ENCODE assay signal across 13 cellular contexts in genomic region chr3:136730595-136731273, GRCh38. TPM values are rescaled to one million over a fixed set of nuclear protein-coding genes. Genes with fewer than 3 reads are reported as not detected.
A peak's percentile ranks its signal among the peaks of the same experiment; 100 is the strongest.
DNase-seq lines count a peak whose midpoint lies in the region; ATAC-seq and TF ChIP-seq lines count a peak whose summit lies in the region.
"Had no signal": no experiment of that assay in that cellular context is flagged by ENCODE, and none has a peak within 500 bp of the region (broad histone marks: within the 10 kb centered on the region; RNA-seq: fewer than 3 reads in every experiment).

No MANE protein-coding gene starts in this region.

- no peak for TF ChIP-seq CTCF in WTC11 (IDR thresholded peaks at IDR 0.05)
- no peak for TF ChIP-seq CTCF in lower leg skin (IDR thresholded peaks at IDR 0.05)
- TF ChIP-seq CTCF in ovary (IDR thresholded peaks at IDR 0.05): no peak

- peak; percentile 21 to 42 for ATAC-seq in activated T-cell treated with anti-CD3 and anti-CD28 coated beads, Interleukin-2, amount 50 U/mL, for 4 hours
- ATAC-seq in HG02642 (IDR thresholded peaks at IDR 0.05; ENCODE audit: poor library complexity, unreplicated experiment): peak; percentile 57
- no peak for ATAC-seq in WTC11
- ATAC-seq in stimulated activated naive CD8-positive, alpha-beta T cell treated with anti-CD3 and anti-CD28 coated beads, Interleukin-15, Interleukin-2, amounts not matched to agents 100 U/mL and 50 U/mL, for 24 hours: peak; percentile 30
- no peak for ATAC-seq in HG02623 (IDR thresholded peaks at IDR 0.05; ENCODE audit: unreplicated experiment)

- peak overlapping the region; percentile 5 for H3K4me3 Mint-ChIP-seq in activated T-cell treated with anti-CD3 and anti-CD28 coated beads, Interleukin-2, amount 50 U/mL, for 4 hours
- no peak overlapping the region for H3K4me3 Mint-ChIP-seq in WTC11
- H3K4me3 Mint-ChIP-seq: HFFc6 had no signal

- no peaks in the 10 kb centered on the region for H3K27me3 ChIP-seq in ovary
- H3K27me3 ChIP-seq: dorsolateral prefrontal cortex, uterus had no signal

- TF ChIP-seq EP300 in ovary (IDR thresholded peaks at IDR 0.05): no peak

- intact Hi-C loops in lower leg skin (cut with DNase I; ENCODE audit: low total_unique reads) (no loop called here), ovary (cut with DNase I) (no loop called here)

- no peaks in the 10 kb centered on the region for H3K9me3 ChIP-seq in ovary
- H3K9me3 ChIP-seq: uterus had no signal

- H3K4me1 ChIP-seq in ovary (ENCODE audit: insufficient read depth): peaks cover 20% of the 10 kb centered on the region

- H3K9me3 Mint-ChIP-seq in activated T-cell treated with anti-CD3 and anti-CD28 coated beads, Interleukin-2, amount 50 U/mL, for 4 hours: no peaks in the 10 kb centered on the region
- no peaks in the 10 kb centered on the region for H3K9me3 Mint-ChIP-seq in WTC11
- H3K9me3 Mint-ChIP-seq: HFFc6 had no signal

- H3K4me1 Mint-ChIP-seq in activated T-cell treated with anti-CD3 and anti-CD28 coated beads, Interleukin-2, amount 50 U/mL, for 4 hours (ENCODE audit: low read depth): peaks cover 78% of the 10 kb centered on the region
- H3K4me1 Mint-ChIP-seq in WTC11: peaks cover 33% of the 10 kb centered on the region

- DNase-seq in activated T-cell treated with anti-CD3 and anti-CD28 coated beads, Interleukin-2, amount 50 U/mL, for 4 hours: no peak
- DNase-seq in activated T-cell treated with anti-CD3 and anti-CD28 coated beads, Interleukin-2, amount 50 U/mL, for 48 hours: no peak
- DNase-seq in WTC11 (ENCODE audit: low spot score) (no peak), lower leg skin (ENCODE audit: low spot score in 2 of 2) (no peak), ovary (no peak)
- no peak for DNase-seq in stimulated activated naive CD8-positive, alpha-beta T cell treated with anti-CD3 and anti-CD28 coated beads, Interleukin-15, Interleukin-2, amounts not matched to agents 100 U/mL and 50 U/mL, for 24 hours
- DNase-seq: dorsolateral prefrontal cortex, HFFc6, Kasumi-1, NCI-H2227 treated with DMSO at 0.1 percent for 48 hours, uterus had no signal

- no peaks in the 10 kb centered on the region for H3K36me3 ChIP-seq in ovary
- H3K36me3 ChIP-seq: uterus had no signal

- CTCF ChIA-PET in WTC11 (lab: Charles Lee): interaction anchor here (0.7 to 1.1 kb wide), 2 partner anchors 21 to 101 kb away, joined by 4 read pairs; partner anchors contain the start of gene STAG1

- POLR2A ChIA-PET in WTC11 (lab: Charles Lee): interaction anchor here (2.0 kb wide), 1 partner anchor 22 kb away, joined by 8 read pairs; the partner anchor contains the start of gene STAG1

- no peaks in the 10 kb centered on the region for H3K27me3 Mint-ChIP-seq in activated T-cell treated with anti-CD3 and anti-CD28 coated beads, Interleukin-2, amount 50 U/mL, for 4 hours (ENCODE audit: low read depth)
- no peaks in the 10 kb centered on the region for H3K27me3 Mint-ChIP-seq in WTC11 (ENCODE audit: low read depth)

- no peak overlapping the region for H3K27ac ChIP-seq in ovary
- H3K27ac ChIP-seq: uterus had no signal

- H3K4me3 ChIP-seq in lower leg skin (ENCODE audit: low read depth, poor library complexity, severe bottlenecking): no peak overlapping the region
- no peak overlapping the region for H3K4me3 ChIP-seq in ovary
- H3K4me3 ChIP-seq: dorsolateral prefrontal cortex, uterus had no signal

- no peaks in the 10 kb centered on the region for H3K36me3 Mint-ChIP-seq in activated T-cell treated with anti-CD3 and anti-CD28 coated beads, Interleukin-2, amount 50 U/mL, for 4 hours (ENCODE audit: insufficient read depth)
- H3K36me3 Mint-ChIP-seq in WTC11: no peaks in the 10 kb centered on the region

- peak overlapping the region; percentile 36 for H3K27ac Mint-ChIP-seq in WTC11
- H3K27ac Mint-ChIP-seq: HFFc6 had no signal

- TF ChIP-seq POLR2A in lower leg skin (IDR thresholded peaks at IDR 0.05): no peak
- no peak for TF ChIP-seq POLR2A in ovary (IDR thresholded peaks at IDR 0.05)

TF ChIP-seq in WTC11, 78 proteins besides CTCF, POLR2A, EP300 and RAD21 (continues in another document):
- TF ChIP-seq KAT7 (CRISPR knock-in tag; IDR thresholded peaks at IDR 0.05; ENCODE audit: borderline replicate concordance): no peak
- no peak for TF ChIP-seq CREM (CRISPR knock-in tag; IDR thresholded peaks at IDR 0.05)
- TF ChIP-seq, protein P1, sequence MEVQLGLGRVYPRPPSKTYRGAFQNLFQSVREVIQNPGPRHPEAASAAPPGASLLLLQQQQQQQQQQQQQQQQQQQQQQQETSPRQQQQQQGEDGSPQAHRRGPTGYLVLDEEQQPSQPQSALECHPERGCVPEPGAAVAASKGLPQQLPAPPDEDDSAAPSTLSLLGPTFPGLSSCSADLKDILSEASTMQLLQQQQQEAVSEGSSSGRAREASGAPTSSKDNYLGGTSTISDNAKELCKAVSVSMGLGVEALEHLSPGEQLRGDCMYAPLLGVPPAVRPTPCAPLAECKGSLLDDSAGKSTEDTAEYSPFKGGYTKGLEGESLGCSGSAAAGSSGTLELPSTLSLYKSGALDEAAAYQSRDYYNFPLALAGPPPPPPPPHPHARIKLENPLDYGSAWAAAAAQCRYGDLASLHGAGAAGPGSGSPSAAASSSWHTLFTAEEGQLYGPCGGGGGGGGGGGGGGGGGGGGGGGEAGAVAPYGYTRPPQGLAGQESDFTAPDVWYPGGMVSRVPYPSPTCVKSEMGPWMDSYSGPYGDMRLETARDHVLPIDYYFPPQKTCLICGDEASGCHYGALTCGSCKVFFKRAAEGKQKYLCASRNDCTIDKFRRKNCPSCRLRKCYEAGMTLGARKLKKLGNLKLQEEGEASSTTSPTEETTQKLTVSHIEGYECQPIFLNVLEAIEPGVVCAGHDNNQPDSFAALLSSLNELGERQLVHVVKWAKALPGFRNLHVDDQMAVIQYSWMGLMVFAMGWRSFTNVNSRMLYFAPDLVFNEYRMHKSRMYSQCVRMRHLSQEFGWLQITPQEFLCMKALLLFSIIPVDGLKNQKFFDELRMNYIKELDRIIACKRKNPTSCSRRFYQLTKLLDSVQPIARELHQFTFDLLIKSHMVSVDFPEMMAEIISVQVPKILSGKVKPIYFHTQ (CRISPR knock-in tag; IDR thresholded peaks at IDR 0.05): no peak
- TF ChIP-seq AFF4 (CRISPR knock-in tag; IDR thresholded peaks at IDR 0.05; ENCODE audit: borderline replicate concordance): no peak
- TF ChIP-seq ZNF671 (CRISPR knock-in tag; IDR thresholded peaks at IDR 0.05): no peak
- no peak for TF ChIP-seq RELA (CRISPR knock-in tag; IDR thresholded peaks at IDR 0.05; ENCODE audit: borderline replicate concordance)
- no peak for TF ChIP-seq E2F1 (CRISPR knock-in tag; IDR thresholded peaks at IDR 0.05)
- TF ChIP-seq SP1 (CRISPR knock-in tag; conservative IDR thresholded peaks at IDR 0.05): no peak
- TF ChIP-seq ZNF219 (CRISPR knock-in tag; IDR thresholded peaks at IDR 0.05; ENCODE audit: borderline replicate concordance): no peak
- TF ChIP-seq ZNF396 (CRISPR knock-in tag; IDR thresholded peaks at IDR 0.05; ENCODE audit: borderline replicate concordance): no peak

RNA-seq across cellular contexts. Expression of gene STAG1, which starts 21.4 kb away (rescaled TPM):
- 10 to 100 TPM; 44.6 to 46.2 (median 44.6) TPM for total RNA-seq in activated T-cell treated with anti-CD3 and anti-CD28 coated beads, Interleukin-2, amount 50 U/mL, for 4 hours
- total RNA-seq in WTC11 (2021) (14.9 to 20.7 TPM (median 17.7 TPM) in 3 replicates), lower leg skin (10 to 100 TPM; 32.1 to 37.7 (median 34.4) TPM), ovary (10 to 100 TPM; 39.1 to 66.3 (median 57.5) TPM)
- polyA plus RNA-seq in ovary: 10 to 100 TPM; 18.7 to 19.4 TPM

Comparison
In these comparisons a context has a peak if more than half of its experiments do, and no peak if none do; other contexts are left out.
1. ATAC-seq: peak in activated T-cell treated with anti-CD3 and anti-CD28 coated beads, Interleukin-2, amount 50 U/mL, for 4 hours (2 of 2), HG02642 (single experiment) and stimulated activated naive CD8-positive, alpha-beta T cell treated with anti-CD3 and anti-CD28 coated beads, Interleukin-15, Interleukin-2, amounts not matched to agents 100 U/mL and 50 U/mL, for 24 hours (single experiment); none in WTC11 (single experiment) and HG02623 (single experiment).